Comparison of ENCODE assay signal across 1 cellular context in the genomic region with DNA sequence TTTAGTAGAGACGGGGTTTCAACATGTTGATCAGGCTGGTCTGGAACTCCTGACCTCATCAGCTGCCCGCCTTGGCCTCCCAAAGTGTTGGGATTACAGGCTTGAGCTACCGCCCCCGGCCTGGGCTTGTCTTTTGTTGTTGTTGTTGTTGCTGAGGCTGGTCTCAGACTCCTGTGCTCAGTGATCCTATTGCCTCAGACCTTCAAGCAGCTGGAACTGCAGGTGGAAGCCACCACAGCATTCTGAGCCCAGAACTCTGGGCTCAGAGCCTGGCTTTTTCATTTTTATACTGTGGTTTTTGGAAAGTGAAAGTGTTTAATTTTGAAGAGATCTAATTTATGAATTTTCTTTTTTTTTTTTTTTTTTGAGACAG.
TF ChIP-seq lines count a peak whose summit lies in the region.

No MANE protein-coding gene starts in this region.

TF ChIP-seq in H1, 55 proteins besides CTCF, POLR2A, EP300 and RAD21:
- TF ChIP-seq JUN (IDR thresholded peaks at IDR 0.05; ENCODE audit: low read depth, low read length), result no peak
- TF ChIP-seq MAFK (IDR thresholded peaks at IDR 0.05; ENCODE audit: low read depth, low read length), result no peak
- no peak for TF ChIP-seq RFX5 (IDR thresholded peaks at IDR 0.05; ENCODE audit: borderline replicate concordance, low read depth, low read length)
- TF ChIP-seq ZNF274 (IDR thresholded peaks at IDR 0.05; ENCODE audit: borderline replicate concordance, extremely low read depth, low read length), result no peak
- TF ChIP-seq KDM4A (IDR thresholded peaks at IDR 0.05; ENCODE audit: low read depth, low read length, severe bottlenecking), result no peak
- no peak for TF ChIP-seq POLR2AphosphoS5 (IDR thresholded peaks at IDR 0.05; ENCODE audit: low read depth, low read length)
- TF ChIP-seq RNF2 (IDR thresholded peaks at IDR 0.05; ENCODE audit: borderline replicate concordance, low read depth, low read length, missing control alignments, poor library complexity, severe bottlenecking), result no peak
- no peak for TF ChIP-seq CHD1 (IDR thresholded peaks at IDR 0.05; ENCODE audit: low read depth, low read length)
- TF ChIP-seq, protein P1, sequence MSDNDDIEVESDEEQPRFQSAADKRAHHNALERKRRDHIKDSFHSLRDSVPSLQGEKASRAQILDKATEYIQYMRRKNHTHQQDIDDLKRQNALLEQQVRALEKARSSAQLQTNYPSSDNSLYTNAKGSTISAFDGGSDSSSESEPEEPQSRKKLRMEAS (IDR thresholded peaks at IDR 0.05), result no peak
- TF ChIP-seq NANOG (IDR thresholded peaks at IDR 0.05; ENCODE audit: insufficient read depth, low read depth, low read length, poor library complexity, severe bottlenecking), result no peak
